Comparison of ENCODE assay signal across 6 cellular contexts in the genomic region with DNA sequence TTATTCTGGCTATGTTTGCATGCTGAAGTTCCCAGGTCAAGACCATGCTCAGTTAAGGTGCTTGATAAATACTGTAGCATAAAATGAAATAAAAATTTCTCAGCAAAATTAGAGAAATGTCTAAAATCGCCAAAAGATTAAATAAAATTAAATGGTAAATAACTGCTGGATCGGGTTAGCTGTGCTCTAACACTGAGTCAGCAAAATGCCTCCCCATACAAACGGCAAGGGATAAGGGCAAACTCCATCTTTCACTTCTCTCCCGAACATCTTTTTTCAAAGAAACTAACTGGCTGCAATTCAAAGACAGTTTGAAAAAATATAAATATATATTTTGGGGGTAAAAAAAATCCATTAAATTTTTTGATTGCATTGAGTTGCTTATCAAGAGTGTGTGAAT.
"Had no signal": no experiment of that assay in that cellular context is flagged by ENCODE, and none has a peak within 500 bp of the region (broad histone marks: within the 10 kb centered on the region; RNA-seq: fewer than 3 reads in every experiment).

No MANE protein-coding gene starts in this region.

- DNase-seq: H9, HCEC 1CT had no signal

- H3K27ac ChIP-seq: KMS-11 had no signal

- ATAC-seq: GM23338 had no signal

- FAIRE-seq: H54, HTR-8/SVneo had no signal

- H3K4me2 ChIP-seq: GM23338, KMS-11 had no signal

- H2AFZ ChIP-seq: GM23338 had no signal

- H3K4me3 ChIP-seq: GM23338 had no signal

- H3K9ac ChIP-seq: KMS-11 had no signal
